Comparison of ENCODE assay signal across 8 cellular contexts in the genomic region with DNA sequence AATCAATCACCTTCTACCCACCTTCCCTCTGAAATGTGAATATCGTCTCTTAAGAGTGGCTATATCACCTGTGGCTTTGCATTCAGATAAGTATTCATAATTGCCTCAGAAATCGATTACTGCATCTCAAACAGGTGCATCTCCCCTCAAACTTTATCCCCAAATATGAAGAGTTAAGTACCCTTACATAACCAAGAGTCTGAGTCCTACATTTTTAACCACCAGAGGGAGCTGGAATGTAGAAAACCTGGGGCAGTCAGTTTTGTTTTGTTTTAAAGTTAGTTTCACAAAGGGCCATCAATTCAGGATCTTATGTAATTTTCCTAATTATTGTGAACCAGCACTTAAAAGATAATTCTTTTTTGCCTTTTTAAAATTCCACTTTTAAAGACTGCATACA. TPM values are rescaled to one million over a fixed set of nuclear protein-coding genes. Genes with fewer than 3 reads are reported as not detected.
DNase-seq lines count a peak whose midpoint lies in the region; ATAC-seq, FAIRE-seq and TF ChIP-seq lines count a peak whose summit lies in the region.

No MANE protein-coding gene starts in this region.

- intact Hi-C loops in Calu3 (cut with micrococcal nuclease; ENCODE audit: unreplicated experiment) (loop anchor here (1.0 kb wide), 2 partner anchors 32 to 90 kb away; no protein-coding TSS in a partner anchor), lower leg skin (cut with DNase I; ENCODE audit: low total_unique reads) (loop anchor here (5.0 kb wide), 1 partner anchor 374 kb away; no protein-coding TSS in a partner anchor)

- DNase-seq in Calu3 (peak; percentile 23), HEK293T (ENCODE audit: extremely low spot score) (peak; percentile 19), RCC 7860 (ENCODE audit: low spot score) (no peak), dermis blood vessel endothelial cell (peak; percentile 67), memory B cell (ENCODE audit: low spot score in 2 of 2) (peak in 1 of 2 donors; percentile 36), lower leg skin (ENCODE audit: low spot score in 2 of 2) (no peak)

- no peaks in the 10 kb centered on the region for H3K27me3 Mint-ChIP-seq in Calu3 (ENCODE audit: unreplicated experiment)
- H3K27me3 Mint-ChIP-seq in memory B cell, result no peaks in the 10 kb centered on the region

- H3K27ac Mint-ChIP-seq in Calu3 (ENCODE audit: unreplicated experiment) (peak overlapping the region; percentile 17), memory B cell (peak overlapping the region; percentile 45)

- peak; percentile 44 for TF ChIP-seq CTCF in Calu3 (IDR thresholded peaks at IDR 0.05; ENCODE audit: unreplicated experiment)
- no peak for TF ChIP-seq CTCF in lower leg skin (IDR thresholded peaks at IDR 0.05)

- CTCF ChIA-PET in Calu3 (lab: Charles Lee), result interaction anchor here (0.8 to 1.4 kb wide), 2 partner anchors 10 to 152 kb away, joined by 3 to 4 read pairs; no protein-coding TSS in a partner anchor
- CTCF ChIA-PET in HEK293T (lab: Yijun Ruan, JAX), result interaction anchor here (0.8 kb wide), 1 partner anchor 8 kb away, joined by 4 read pairs; no protein-coding TSS in a partner anchor

- BruUV-seq in Calu3 (replicated peaks; lab: Mats Ljungman, UMichigan), result no TSS peak

- POLR2A ChIA-PET in HEK293T (lab: Yijun Ruan, JAX), result interaction anchor here (1.6 kb wide), 1 partner anchor 76 kb away, joined by 6 read pairs; a partner anchor contains a TSS

- peaks cover under 1% of the 10 kb centered on the region for H3K36me3 Mint-ChIP-seq in Calu3 (ENCODE audit: insufficient read depth, unreplicated experiment)
- H3K36me3 Mint-ChIP-seq in memory B cell, result peaks cover 10% of the 10 kb centered on the region

- FAIRE-seq in RCC 7860 (lab: Jason Lieb, UNC), result peak; percentile 86

- H3K4me1 Mint-ChIP-seq in Calu3 (ENCODE audit: low read depth, unreplicated experiment) (peaks cover 11% of the 10 kb centered on the region), memory B cell (peaks cover 3% of the 10 kb centered on the region)

- H3K4me3 ChIP-seq in lower leg skin (ENCODE audit: low read depth, poor library complexity, severe bottlenecking), result no peak overlapping the region

- H3K4me3 Mint-ChIP-seq in Calu3 (ENCODE audit: low read depth, unreplicated experiment), result no peak overlapping the region
- no peak overlapping the region for H3K4me3 Mint-ChIP-seq in memory B cell

- no peaks in the 10 kb centered on the region for H3K9me3 Mint-ChIP-seq in Calu3 (ENCODE audit: low read depth, unreplicated experiment)
- no peaks in the 10 kb centered on the region for H3K9me3 Mint-ChIP-seq in memory B cell

- TF ChIP-seq POLR2A in lower leg skin (IDR thresholded peaks at IDR 0.05), result no peak

- ATAC-seq in memory B cell (ENCODE audit: low read depth) (peak; percentile 61), GM18517 (IDR thresholded peaks at IDR 0.05; ENCODE audit: unreplicated experiment) (no peak)
- ATAC-seq in activated CD4-positive, CD25-positive, alpha-beta regulatory T cell treated with anti-CD3 and anti-CD28 coated beads, Interleukin-2, amount 50 U/mL, for 24 hours, result no peak

- 14 to 15% methylated on average over 2 of the region's 2 CpGs for WGBS in lower leg skin, 2 donors

TF ChIP-seq in HEK293T, 16 proteins besides CTCF, POLR2A, EP300 and RAD21:
- TF ChIP-seq ELF4 (IDR thresholded peaks at IDR 0.05) (no peak), FOXM1 (IDR thresholded peaks at IDR 0.05; ENCODE audit: borderline replicate concordance) (no peak), SP1 (IDR thresholded peaks at IDR 0.05) (no peak), TARDBP (IDR thresholded peaks at IDR 0.05) (no peak)
TF ChIP-seq in HEK293T: peak in this region for 0.

RNA-seq across cellular contexts. Expression of a gene that starts 5.7 kb away (rescaled TPM):
- total RNA-seq in Calu3 (2022) (1.7 and 2.1 TPM in 2 replicates), dermis blood vessel endothelial cell (1.7 and 3.1 TPM in 2 replicates), lower leg skin (1 to 10 TPM; 2.5 to 6.9 (median 2.7) TPM)

RNA-seq across cellular contexts. Expression of a gene that starts 30.3 kb away (rescaled TPM):
- total RNA-seq in Calu3 (2022) (41.4 and 42.4 TPM in 2 replicates), dermis blood vessel endothelial cell (24.2 and 30.8 TPM in 2 replicates), lower leg skin (10 to 100 TPM; 44.6 to 70.5 (median 56.0) TPM)

Comparison
In these comparisons a context has a peak if more than half of its experiments do, and no peak if none do; other contexts are left out.
1. DNase-seq: peak in Calu3 (single experiment), HEK293T (single experiment) and dermis blood vessel endothelial cell (single experiment); none in RCC 7860 (single experiment) and lower leg skin (0 of 2).